Comparison of ENCODE assay signal across 14 cellular contexts in genomic region chrX:35046646-35047231, GRCh38.
DNase-seq lines count a peak whose midpoint lies in the region; ATAC-seq, FAIRE-seq and TF ChIP-seq lines count a peak whose summit lies in the region.
"Had no signal": no experiment of that assay in that cellular context is flagged by ENCODE, and none has a peak within 500 bp of the region (broad histone marks: within the 10 kb centered on the region; RNA-seq: fewer than 3 reads in every experiment).

No MANE protein-coding gene starts in this region.

- DNase-seq in GM04503 (ENCODE audit: low read depth) (peak; percentile 7), endothelial cell of umbilical vein (ENCODE audit: low read depth, low spot score) (peak; percentile 68), vagina (ENCODE audit: extremely low spot score in 2 of 2) (no peak), T-helper 1 cell (no peak), activated gamma-delta T cell treated with Interleukin-2 at 50 U/mL for 16 hours (no peak)
- DNase-seq: NCI-H1092, NCI-H1694, NCI-H446, NCI-H774, PC-9 had no signal

- peak overlapping the region; percentile 39 for H2AFZ ChIP-seq in endothelial cell of umbilical vein (ENCODE audit: low read depth, low read length)
- H2AFZ ChIP-seq: PC-9 had no signal

- no peaks in the 10 kb centered on the region for H3K79me2 ChIP-seq in endothelial cell of umbilical vein (ENCODE audit: control insufficient read depth, insufficient read depth, low read length)

- H3K27me3 Mint-ChIP-seq in nephron (ENCODE audit: low read depth): no peaks in the 10 kb centered on the region

- H3K4me1 Mint-ChIP-seq in nephron: peaks cover 13% of the 10 kb centered on the region

- no peak for ATAC-seq in GM18511 (IDR thresholded peaks at IDR 0.05; ENCODE audit: unreplicated experiment)
- ATAC-seq: K562 had no signal

- H3K36me3 ChIP-seq in endothelial cell of umbilical vein (ENCODE audit: control insufficient read depth in 2 of 2, extremely low read depth in 1 of 2, insufficient read depth in 2 of 2, low read length in 2 of 2) (no peaks in the 10 kb centered on the region), vagina (no peaks in the 10 kb centered on the region)
- H3K36me3 ChIP-seq: BLaER1 treated with 17β-estradiol and CSF1 and Interleukin-3, amounts not matched to agents 10 nM and 100 nM had no signal

- POLR2A ChIA-PET in endothelial cell of umbilical vein (lab: Charles Lee): no interaction called here

- no peaks in the 10 kb centered on the region for H3K4me1 ChIP-seq in endothelial cell of umbilical vein (ENCODE audit: control insufficient read depth, extremely low read depth, insufficient read depth, low read length)
- H3K4me1 ChIP-seq in vagina: peaks cover 5% of the 10 kb centered on the region
- H3K4me1 ChIP-seq: BLaER1 treated with 17β-estradiol and CSF1 and Interleukin-3, amounts not matched to agents 10 nM and 100 nM had no signal

- H3K4me3 Mint-ChIP-seq in nephron: no peak overlapping the region

- no peaks in the 10 kb centered on the region for H3K9me3 Mint-ChIP-seq in nephron

- H3K27me3 ChIP-seq in endothelial cell of umbilical vein (ENCODE audit: control insufficient read depth in 2 of 2, insufficient read depth in 2 of 2, low read length in 2 of 2) (no peaks in the 10 kb centered on the region), vagina (no peaks in the 10 kb centered on the region)

- TF ChIP-seq POLR2A in endothelial cell of umbilical vein (IDR thresholded peaks at IDR 0.05; ENCODE audit: low read depth, low read length) (no peak), vagina (IDR thresholded peaks at IDR 0.05) (no peak)

- no peak overlapping the region for H3K4me3 ChIP-seq in endothelial cell of umbilical vein (replicated peaks in 1 of 3; ENCODE audit: insufficient read depth in 1 of 3, low read depth in 1 of 3, low read length in 3 of 3)
- H3K4me3 ChIP-seq in vagina: no peak overlapping the region
- H3K4me3 ChIP-seq: BLaER1 treated with 17β-estradiol and CSF1 and Interleukin-3, amounts not matched to agents 10 nM and 100 nM; K562; PC-9 had no signal

- no peak overlapping the region for H3K9ac ChIP-seq in endothelial cell of umbilical vein (replicated peaks; ENCODE audit: extremely low read depth, insufficient read depth, low read length)
- H3K9ac ChIP-seq: BLaER1 treated with 17β-estradiol and CSF1 and Interleukin-3, amounts not matched to agents 10 nM and 100 nM had no signal

- peak overlapping the region in 2 of 3 experiments; percentile 2 to 14 for H3K27ac Mint-ChIP-seq in nephron

- no peaks in the 10 kb centered on the region for H3K9me1 ChIP-seq in endothelial cell of umbilical vein (replicated peaks; ENCODE audit: control insufficient read depth, extremely low read depth, insufficient read depth, low read length)

- H3K27ac ChIP-seq in endothelial cell of umbilical vein (ENCODE audit: insufficient read depth, low read depth, low read length) (no peak overlapping the region), vagina (peak overlapping the region; percentile 5)
- H3K27ac ChIP-seq: BLaER1 treated with 17β-estradiol and CSF1 and Interleukin-3, amounts not matched to agents 10 nM and 100 nM; PC-9 had no signal

- TF ChIP-seq CTCF in endothelial cell of umbilical vein (IDR thresholded peaks at IDR 0.05; ENCODE audit: extremely low read depth in 1 of 2, insufficient read depth in 1 of 2, low read depth in 1 of 2, low read length in 2 of 2) (no peak), nephron (IDR thresholded peaks at IDR 0.05; ENCODE audit: unreplicated experiment in 3 of 3) (no peak), vagina (IDR thresholded peaks at IDR 0.05) (no peak)

- BruUV-seq in endothelial cell of umbilical vein (replicated peaks; lab: Mats Ljungman, UMichigan): no TSS peak

- no peaks in the 10 kb centered on the region for H4K20me1 ChIP-seq in endothelial cell of umbilical vein (replicated peaks; ENCODE audit: control insufficient read depth, extremely low read depth, insufficient read depth, low read length)
- H4K20me1 ChIP-seq: BLaER1 treated with 17β-estradiol and CSF1 and Interleukin-3, amounts not matched to agents 10 nM and 100 nM had no signal

- H3K9me3 ChIP-seq in endothelial cell of umbilical vein (replicated peaks; ENCODE audit: control insufficient read depth, insufficient read depth, low read length) (no peaks in the 10 kb centered on the region), vagina (no peaks in the 10 kb centered on the region)

- no peak overlapping the region for H3K4me2 ChIP-seq in endothelial cell of umbilical vein (ENCODE audit: insufficient read depth, low read length)
- H3K4me2 ChIP-seq: BLaER1 treated with 17β-estradiol and CSF1 and Interleukin-3, amounts not matched to agents 10 nM and 100 nM; PC-9 had no signal

- no peaks in the 10 kb centered on the region for H3K36me3 Mint-ChIP-seq in nephron (ENCODE audit: low read depth)

- dilution Hi-C loops in endothelial cell of umbilical vein (cut with MboI; ENCODE audit: extremely low pct_ligation_motif_present, low sequenced_read_pairs): no loop called here

- peak; percentile 85 for FAIRE-seq in endothelial cell of umbilical vein (lab: Jason Lieb, UNC)
- FAIRE-seq: K562 had no signal

- intact Hi-C loops in endothelial cell of umbilical vein (cut with micrococcal nuclease): no loop called here
- intact Hi-C loops in vagina (cut with DNase I): no loop called here

- CTCF ChIA-PET in endothelial cell of umbilical vein (lab: Charles Lee): interaction anchor here (1.2 kb wide), 1 partner anchor 127 kb away, joined by 3 read pairs; no protein-coding TSS in a partner anchor

TF ChIP-seq in endothelial cell of umbilical vein, 7 proteins besides CTCF, POLR2A, EP300 and RAD21:
- TF ChIP-seq MYC (IDR thresholded peaks at IDR 0.05; ENCODE audit: low read depth, low read length) (no peak), GATA2 (IDR thresholded peaks at IDR 0.05; ENCODE audit: insufficient read depth, insufficient read length, low read depth, low read length) (no peak), EZH2 (IDR thresholded peaks at IDR 0.05; ENCODE audit: borderline replicate concordance, low read depth, low read length, severe bottlenecking) (no peak), FOS (IDR thresholded peaks at IDR 0.05; ENCODE audit: borderline replicate concordance, insufficient read depth, low read length) (no peak), POLR2AphosphoS5 (IDR thresholded peaks at IDR 0.05; ENCODE audit: insufficient read depth, low read depth, low read length) (no peak), JUN (IDR thresholded peaks at IDR 0.05; ENCODE audit: borderline replicate concordance, insufficient read depth, insufficient read length, low read depth) (no peak), MAX (IDR thresholded peaks at IDR 0.05; ENCODE audit: insufficient read depth, insufficient read length) (no peak)
TF ChIP-seq in endothelial cell of umbilical vein: peak in this region for 0.

Comparison
In these comparisons a context has a peak if more than half of its experiments do, and no peak if none do; other contexts are left out.
1. DNase-seq: peak in GM04503 (single experiment) and endothelial cell of umbilical vein (single experiment); none in vagina (0 of 2), T-helper 1 cell (0 of 5) and activated gamma-delta T cell treated with Interleukin-2 at 50 U/mL for 16 hours (single experiment).